Comparison of ENCODE assay signal across 25 cellular contexts in the genomic region with DNA sequence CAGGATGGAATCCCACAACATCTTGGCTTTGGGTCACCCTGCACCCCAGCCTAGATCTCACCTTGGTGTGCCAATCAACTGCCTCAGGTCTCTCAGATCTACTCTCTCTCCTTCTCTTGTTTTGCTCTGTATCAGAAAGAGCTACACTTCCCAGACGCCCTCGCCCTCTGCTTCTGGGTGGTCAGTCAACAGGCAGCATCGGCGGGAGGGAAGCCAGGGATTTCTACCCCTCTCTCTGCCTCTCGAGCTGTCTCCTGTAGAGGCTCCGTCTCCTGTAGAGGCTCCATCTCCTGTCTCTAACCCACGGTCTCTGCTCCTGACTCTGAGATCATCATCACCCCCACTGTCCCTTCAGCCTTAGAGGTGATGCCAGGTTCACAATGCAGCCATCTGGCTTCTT.
"Had no signal": no experiment of that assay in that cellular context is flagged by ENCODE, and none has a peak within 500 bp of the region (broad histone marks: within the 10 kb centered on the region; RNA-seq: fewer than 3 reads in every experiment).

No MANE protein-coding gene starts in this region.

- DNase-seq: colonic mucosa; cortex of kidney; dermis blood vessel endothelial cell; dorsolateral prefrontal cortex; effector CD4-positive, alpha-beta T cell; effector CD8-positive, alpha-beta T cell; effector memory CD4-positive, alpha-beta T cell; effector memory CD8-positive, alpha-beta T cell; endodermal cell; erythroblast; esophagus squamous epithelium; foreskin fibroblast; foreskin keratinocyte; foreskin melanocyte; gastrocnemius medialis; glutamatergic neuron; head of caudate nucleus; heart left ventricle; heart right ventricle had no signal

- H3K27me3 Mint-ChIP-seq: dendritic cell treated with granulocyte-macrophage colony-stimulating factor and Interleukin-4, amounts not matched to agents 40 ng/mL and 50 ng/mL, for 4 days had no signal

- ATAC-seq: effector memory CD8-positive, alpha-beta T cell; esophagus mucosa; foreskin keratinocyte; gastrocnemius medialis; gastroesophageal sphincter; heart left ventricle; heart right ventricle had no signal

- H3K9me3 Mint-ChIP-seq: dendritic cell treated with granulocyte-macrophage colony-stimulating factor and Interleukin-4, amounts not matched to agents 40 ng/mL and 50 ng/mL, for 4 days had no signal

- H3K9me3 ChIP-seq: colonic mucosa, esophagus muscularis mucosa, esophagus squamous epithelium, gastrocnemius medialis, gastroesophageal sphincter, heart left ventricle had no signal

- H3K27ac ChIP-seq: colonic mucosa, coronary artery, epithelial cell of prostate, esophagus muscularis mucosa, esophagus squamous epithelium, foreskin keratinocyte, gastrocnemius medialis, gastroesophageal sphincter, heart left ventricle, heart right ventricle had no signal

- H3K27me3 ChIP-seq: colonic mucosa, foreskin keratinocyte, gastrocnemius medialis had no signal

- H3K4me3 Mint-ChIP-seq: dendritic cell treated with granulocyte-macrophage colony-stimulating factor and Interleukin-4, amounts not matched to agents 40 ng/mL and 50 ng/mL, for 4 days; effector memory CD8-positive, alpha-beta T cell; endodermal cell had no signal

- H3K4me1 ChIP-seq: colonic mucosa, esophagus squamous epithelium, foreskin keratinocyte had no signal

- H3K4me3 ChIP-seq: colonic mucosa, coronary artery, dorsolateral prefrontal cortex, esophagus muscularis mucosa, esophagus squamous epithelium, gastrocnemius medialis, gastroesophageal sphincter, heart left ventricle, heart right ventricle had no signal

- H3K27ac Mint-ChIP-seq: dendritic cell treated with granulocyte-macrophage colony-stimulating factor and Interleukin-4, amounts not matched to agents 40 ng/mL and 50 ng/mL, for 4 days; effector memory CD8-positive, alpha-beta T cell; endodermal cell had no signal

- H3K36me3 ChIP-seq: colonic mucosa, esophagus muscularis mucosa, esophagus squamous epithelium, gastrocnemius medialis, gastroesophageal sphincter, heart left ventricle, heart right ventricle had no signal
